19 cellular contexts compared by ENCODE assay signal in genomic region chr15:75697523-75698398, GRCh38. TPM values are rescaled to one million over a fixed set of nuclear protein-coding genes. Genes with fewer than 3 reads are reported as not detected.
DNase-seq lines count a peak whose midpoint lies in the region; ATAC-seq and TF ChIP-seq lines count a peak whose summit lies in the region.
"Had no signal": no experiment of that assay in that cellular context is flagged by ENCODE, and none has a peak within 500 bp of the region (broad histone marks: within the 10 kb centered on the region; RNA-seq: fewer than 3 reads in every experiment).

No MANE protein-coding gene starts in this region.

- H3K36me3 ChIP-seq in mammary epithelial cell (ENCODE audit: insufficient read depth, low read length) (no peaks in the 10 kb centered on the region), mesodermal cell (ENCODE audit: control insufficient read depth, insufficient read depth, low read length) (no peaks in the 10 kb centered on the region), stomach (no peaks in the 10 kb centered on the region)
- H3K36me3 ChIP-seq: BE2C, HAP-1, neutrophil had no signal

- no peaks in the 10 kb centered on the region for H4K20me1 ChIP-seq in mammary epithelial cell (ENCODE audit: insufficient read depth, low read length)

- ATAC-seq in HG03469 (IDR thresholded peaks at IDR 0.05; ENCODE audit: unreplicated experiment) (no peak), GM18511 (IDR thresholded peaks at IDR 0.05; ENCODE audit: unreplicated experiment) (no peak), HG02973 (IDR thresholded peaks at IDR 0.05; ENCODE audit: unreplicated experiment) (no peak), HG02870 (IDR thresholded peaks at IDR 0.05; ENCODE audit: unreplicated experiment) (no peak)
- ATAC-seq: activated CD8-positive, alpha-beta memory T cell treated with anti-CD3 and anti-CD28 coated beads, Interleukin-2, amount 10 ng/mL, durations not matched to agents 7 days and 5 days had no signal

- peak; percentile 90 for TF ChIP-seq EP300 in stomach (IDR thresholded peaks at IDR 0.05)

- H3K79me2 ChIP-seq in mammary epithelial cell (ENCODE audit: insufficient read depth, low read length): no peaks in the 10 kb centered on the region

- H3K27me3 ChIP-seq in mammary epithelial cell (ENCODE audit: insufficient read depth, low read length) (no peaks in the 10 kb centered on the region), stomach (peaks cover 0 to 3% (median 0%) of the 10 kb centered on the region in 3 donors)
- H3K27me3 ChIP-seq: BE2C had no signal

- in situ Hi-C loops in mammary epithelial cell (cut with MboI; ENCODE audit: low sequenced_read_pairs in 2 of 2): no loop called here

- no peak for TF ChIP-seq POLR2A in stomach (IDR thresholded peaks at IDR 0.05)

- H3K4me1 ChIP-seq in mammary epithelial cell (ENCODE audit: insufficient read depth, low read length): peaks cover 74% of the 10 kb centered on the region
- peaks cover 79% of the 10 kb centered on the region for H3K4me1 ChIP-seq in mesodermal cell (ENCODE audit: control insufficient read depth, insufficient read depth, low read length, poor library complexity, severe bottlenecking)
- H3K4me1 ChIP-seq in stomach: peaks cover 44 to 96% (median 66%) of the 10 kb centered on the region in 4 donors

- no peaks in the 10 kb centered on the region for H3K9me3 ChIP-seq in mammary epithelial cell (replicated peaks; ENCODE audit: insufficient read depth, low read length)
- no peaks in the 10 kb centered on the region for H3K9me3 ChIP-seq in mesodermal cell (ENCODE audit: control insufficient read depth, low read length)
- H3K9me3 ChIP-seq in stomach: no peaks in the 10 kb centered on the region
- H3K9me3 ChIP-seq: BE2C, HAP-1, neutrophil had no signal

- peak overlapping the region; percentile 73 for H2AFZ ChIP-seq in mammary epithelial cell (ENCODE audit: low read depth, low read length)

- BruUV-seq in mammary epithelial cell (replicated peaks; lab: Mats Ljungman, UMichigan): no TSS peak

- CTCF ChIA-PET in mammary epithelial cell (lab: Charles Lee; ENCODE audit: low non-redundant PET): no interaction called here

- H3K4me2 ChIP-seq in mammary epithelial cell (ENCODE audit: insufficient read depth, low read depth, low read length): peak overlapping the region; percentile 58

- dilution Hi-C loops in mammary epithelial cell (cut with HindIII; ENCODE audit: low sequenced_read_pairs): no loop called here

- intact Hi-C loops in mammary epithelial cell (cut with micrococcal nuclease): no loop called here
- intact Hi-C loops in stomach (cut with DNase I; ENCODE audit: low total_unique reads): no loop called here

- H3K27ac ChIP-seq in mammary epithelial cell (ENCODE audit: insufficient read depth, low read depth, low read length): peak overlapping the region; percentile 80
- peak overlapping the region; percentile 29 for H3K27ac ChIP-seq in mesodermal cell (ENCODE audit: low read depth, low read length, severe bottlenecking)
- H3K27ac ChIP-seq in stomach: peak overlapping the region in 4 of 5 donors; percentile 78 to 94 (median 82)
- H3K27ac ChIP-seq: neutrophil had no signal

- H3K9ac ChIP-seq in mammary epithelial cell (ENCODE audit: insufficient read depth, low read length): no peak overlapping the region

- DNase-seq in HT-29 (ENCODE audit: low spot score) (peak; percentile 22), mammary epithelial cell (no peak), stomach (no peak)
- DNase-seq: activated CD4-positive, CD25-positive, alpha-beta regulatory T cell; activated CD8-positive, alpha-beta memory T cell treated with anti-CD3 and anti-CD28 coated beads, Interleukin-2, amount 10 ng/mL, durations not matched to agents 7 days and 5 days; activated naive CD4-positive, alpha-beta T cell treated with Interleukin-2 at 50 U/mL for 16 hours; DMS153; kidney glomerular epithelial cell; NCI-H1930; NCI-H774; T-helper 1 cell had no signal

- H3K4me3 ChIP-seq in mammary epithelial cell (replicated peaks in 1 of 3; ENCODE audit: insufficient read depth in 1 of 3, low read depth in 2 of 3, low read length in 3 of 3) (no peak overlapping the region), mesodermal cell (ENCODE audit: extremely low read depth, insufficient read depth, low read length, poor library complexity, severe bottlenecking) (no peak overlapping the region), stomach (no peak overlapping the region)
- H3K4me3 ChIP-seq: HAP-1 had no signal

- 50% methylated on average over 6 of the region's 20 CpGs for WGBS in mammary epithelial cell (ENCODE audit: low coverage, missing lambda C conversion rate)
- 91% methylated on average over 8 to 10 of the region's 20 CpGs for WGBS in mesodermal cell (ENCODE audit: insufficient coverage in 2 of 2), 2 experiments
- 71 to 82% (median 74%) methylated on average over 13 to 20 of the region's 20 CpGs for whole genome bisulfite sequencing in stomach, 5 donors

- TF ChIP-seq CTCF in mammary epithelial cell (conservative IDR thresholded peaks at IDR 0.05 in 1 of 2, IDR thresholded peaks at IDR 0.05 in 1 of 2; ENCODE audit: extremely low read depth in 1 of 2, insufficient read depth in 1 of 2, low read depth in 1 of 2, low read length in 2 of 2): no peak
- no peak for TF ChIP-seq CTCF in stomach (IDR thresholded peaks at IDR 0.05)

RNA-seq across cellular contexts. Expression of gene CSPG4, which starts 14.9 kb away (rescaled TPM):
- 8.9 and 10.7 TPM in 2 replicates for total RNA-seq in HT-29 (2014; rRNA removed; shearing (Covaris generic))
- total RNA-seq in mammary epithelial cell (10 to 100 TPM in 1 of 2 donors, 1 to 10 TPM in 1; 3.6 to 28.5 TPM), stomach (10 to 100 TPM; 15.1 to 44.6 (median 28.1) TPM)
- polyA plus RNA-seq in mammary epithelial cell (5.9 TPM), stomach (10 to 100 TPM in 1 of 3 donors, 1 to 10 TPM in 2; 1.8 to 15.5 (median 3.1) TPM)
- polyA minus RNA-seq in mammary epithelial cell: 15.3 TPM
- polyA plus RNA-seq in mesodermal cell (2013, experiment 1 of 2): 39.4 TPM
- 33.6 TPM for polyA plus RNA-seq in mesodermal cell (2013, experiment 2 of 2)

RNA-seq across cellular contexts. Expression of gene SNX33, which starts 50.0 kb away (rescaled TPM):
- 25.6 and 27.3 TPM in 2 replicates for total RNA-seq in HT-29 (2014; rRNA removed; shearing (Covaris generic))
- 10 to 100 TPM; 28.2 to 41.4 TPM for total RNA-seq in mammary epithelial cell
- 24.0 TPM for polyA plus RNA-seq in mammary epithelial cell
- 50.4 TPM for polyA minus RNA-seq in mammary epithelial cell
- 18.2 TPM for polyA plus RNA-seq in mesodermal cell (2013, experiment 1 of 2)
- polyA plus RNA-seq in mesodermal cell (2013, experiment 2 of 2): 15.0 TPM
- total RNA-seq in stomach: 10 to 100 TPM; 12.5 to 36.8 (median 23.9) TPM
- 10 to 100 TPM; 11.0 to 15.6 (median 11.6) TPM for polyA plus RNA-seq in stomach

RNA-seq across cellular contexts. Expression of gene IMP3, which starts 57.7 kb away (rescaled TPM):
- total RNA-seq in HT-29 (2014; rRNA removed; shearing (Covaris generic)): 186 and 250 TPM in 2 replicates
- 10 to 100 TPM; 46.5 to 62.8 TPM for total RNA-seq in mammary epithelial cell
- 113 TPM for polyA plus RNA-seq in mammary epithelial cell
- polyA minus RNA-seq in mammary epithelial cell: 22.7 TPM
- polyA plus RNA-seq in mesodermal cell (2013, experiment 1 of 2): 26.5 TPM
- 24.9 TPM for polyA plus RNA-seq in mesodermal cell (2013, experiment 2 of 2)
- total RNA-seq in stomach: 100 to 1,000 TPM in 2 of 5 donors, 10 to 100 TPM in 2, 1 to 10 TPM in 1; 3.5 to 137 (median 39.8) TPM
- polyA plus RNA-seq in stomach: 10 to 100 TPM; 67.4 to 98.7 (median 80.7) TPM

Comparison
In these comparisons a context has a peak if more than half of its experiments do, and no peak if none do; other contexts are left out.
1. H3K27ac ChIP-seq: peak in every context shown above with its lines; median percentile 82 in stomach; 80 in mammary epithelial cell; 29 in mesodermal cell.